ENCODE assay signal across 21 cellular contexts in the genomic region with DNA sequence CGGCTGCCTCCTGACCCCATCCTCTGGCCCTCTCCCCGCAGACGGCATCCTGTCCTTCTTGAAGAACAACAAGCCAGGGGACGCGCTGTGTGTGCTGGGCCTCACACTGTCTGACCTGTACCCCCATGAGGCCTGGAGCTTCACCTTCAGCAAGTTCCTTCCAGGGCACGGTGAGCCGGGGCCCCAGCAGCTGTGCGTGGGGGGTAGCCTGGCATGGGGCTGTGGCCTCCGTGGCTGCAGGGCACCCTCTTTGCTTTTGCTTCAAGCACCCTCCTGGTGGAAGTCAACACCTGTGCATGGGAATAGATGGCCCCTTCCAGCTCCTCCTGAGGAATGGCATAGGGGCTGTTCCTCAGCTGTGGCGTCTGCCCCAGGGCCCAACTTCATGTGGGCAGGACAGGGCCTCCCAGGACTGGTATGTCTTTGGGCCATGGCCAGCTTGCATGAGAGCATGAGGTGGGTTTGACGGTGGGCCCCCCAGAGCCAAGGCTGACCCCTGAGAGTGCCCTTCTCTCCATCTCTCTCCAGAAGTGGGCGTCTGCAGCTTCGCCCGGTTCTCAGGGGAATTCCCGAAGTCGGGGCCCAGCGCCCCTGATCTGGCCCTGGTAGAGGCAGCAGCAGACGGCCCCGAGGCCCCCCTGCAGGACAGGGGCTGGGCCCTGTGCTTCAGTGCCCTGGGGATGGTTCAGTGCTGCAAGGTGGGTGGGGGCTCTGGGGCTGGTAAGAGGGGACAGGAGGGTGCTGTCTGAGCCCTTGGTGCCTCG. TPM values are rescaled to one million over a fixed set of nuclear protein-coding genes. Genes with fewer than 3 reads are reported as not detected.
DNase-seq lines count a peak whose midpoint lies in the region; ATAC-seq and TF ChIP-seq lines count a peak whose summit lies in the region.
"Had no signal": no experiment of that assay in that cellular context is flagged by ENCODE, and none has a peak within 500 bp of the region (broad histone marks: within the 10 kb centered on the region; RNA-seq: fewer than 3 reads in every experiment).

No MANE protein-coding gene starts in this region.

- peak overlapping the region; percentile 83; the same call in 1 of the 2 replicates for H2AFZ ChIP-seq in OCI-LY7 (ENCODE audit: low read length)

- H3K36me3 Mint-ChIP-seq in naive thymus-derived CD4-positive, alpha-beta T cell = no peaks in the 10 kb centered on the region
- H3K36me3 Mint-ChIP-seq: activated naive CD4-positive, alpha-beta T cell treated with anti-CD3 and anti-CD28 coated beads, Interleukin-2, amount 50 U/mL, for 72 hours had no signal

- no TSS peak for BruUV-seq in OCI-LY7 (replicated peaks; lab: Mats Ljungman, UMichigan)

- H3K4me3 ChIP-seq in BLaER1 (no peak overlapping the region), GM12865 (ENCODE audit: low read depth, low read length) (peak overlapping the region; percentile 56), OCI-LY7 (ENCODE audit: low read depth, low read length, poor library complexity, severe bottlenecking) (peak overlapping the region; percentile 64)
- peak overlapping the region; percentile 37 for H3K4me3 ChIP-seq in naive thymus-derived CD4-positive, alpha-beta T cell (ENCODE audit: low read length)
- H3K4me3 ChIP-seq: A549, vagina had no signal

- peak overlapping the region; percentile 73; the same call in 1 of the 2 replicates for H3K9ac ChIP-seq in BLaER1

- no peaks in the 10 kb centered on the region for H4K20me1 ChIP-seq in BLaER1
- H4K20me1 ChIP-seq in OCI-LY7 (ENCODE audit: insufficient read depth, low read length) = no peaks in the 10 kb centered on the region

- peaks cover 0 to 5% (median 0%) of the 10 kb centered on the region in 11 donors for H3K9me3 Mint-ChIP-seq in naive thymus-derived CD4-positive, alpha-beta T cell
- H3K9me3 Mint-ChIP-seq: activated CD4-positive, alpha-beta T cell treated with anti-CD3 and anti-CD28 coated beads, Interleukin-2, amount 10 ng/mL, durations not matched to agents 7 days and 5 days; activated naive CD4-positive, alpha-beta T cell treated with anti-CD3 and anti-CD28 coated beads, Interleukin-2, amount 50 U/mL, for 72 hours; activated T-helper 1 cell treated with anti-CD3 and anti-CD28 coated beads, Interleukin-12 subunit alpha, Interleukin-12 subunit beta, Interleukin-2, Interleukin-4 antibody, amounts not matched to agents 30 ng/mL and 10 ng/mL and 1 ng/mL, durations not matched to agents 14 hours and 24 hours and 36 hours; H9; stimulated activated naive CD8-positive, alpha-beta T cell treated with anti-CD3 and anti-CD28 coated beads, Interleukin-15, Interleukin-2, amounts not matched to agents 100 ng/mL and 50 ng/mL, for 24 hours had no signal

- H3K27ac Mint-ChIP-seq in naive thymus-derived CD4-positive, alpha-beta T cell = no peak overlapping the region
- H3K27ac Mint-ChIP-seq: H9; stimulated activated naive CD8-positive, alpha-beta T cell treated with anti-CD3 and anti-CD28 coated beads, Interleukin-15, Interleukin-2, amounts not matched to agents 100 ng/mL and 50 ng/mL, for 24 hours had no signal

- CTCF ChIA-PET in OCI-LY7 (lab: Charles Lee; ENCODE audit: unreplicated experiment) = interaction anchor here (1.3 kb wide), 1 partner anchor 19 kb away, joined by 3 read pairs; no protein-coding TSS in a partner anchor
- CTCF ChIA-PET in naive thymus-derived CD4-positive, alpha-beta T cell (lab: Charles Lee) = interaction anchor here (1.9 to 6.0 kb wide), 4 partner anchors 9 to 258 kb away, joined by 10 to 45 read pairs (median 16); no protein-coding TSS in a partner anchor

- no peak for TF ChIP-seq CTCF in GM12865 (IDR thresholded peaks at IDR 0.05; ENCODE audit: insufficient read depth, low read depth, low read length, missing control alignments)
- no peak for TF ChIP-seq CTCF in OCI-LY7 (conservative IDR thresholded peaks at IDR 0.05; ENCODE audit: low read length)

- H3K4me1 ChIP-seq in BLaER1 (peaks cover 88% of the 10 kb centered on the region), OCI-LY7 (ENCODE audit: insufficient read depth, low read length, poor library complexity, severe bottlenecking) (peaks cover 32% of the 10 kb centered on the region)
- H3K4me1 ChIP-seq in naive thymus-derived CD4-positive, alpha-beta T cell (ENCODE audit: control insufficient read depth in 2 of 2, insufficient read depth in 2 of 2, low read length in 2 of 2) = peaks cover 21 to 33% of the 10 kb centered on the region in 2 donors
- H3K4me1 ChIP-seq: A549, breast epithelium, vagina had no signal

- peak overlapping the region; percentile 94 for H3K4me2 ChIP-seq in BLaER1
- peak overlapping the region; percentile 85 for H3K4me2 ChIP-seq in OCI-LY7 (ENCODE audit: low read length)

- intact Hi-C loops in OCI-LY7 (cut with micrococcal nuclease; ENCODE audit: unreplicated experiment) = loop anchor here (1.0 to 2.0 kb wide), 2 partner anchors 37 to 64 kb away; no protein-coding TSS in a partner anchor
- intact Hi-C loops in naive thymus-derived CD4-positive, alpha-beta T cell (cut with micrococcal nuclease) = loop anchor here (1.0 to 5.0 kb wide), 6 partner anchors 9 to 257 kb away; a partner anchor contains a TSS

- H3K27me3 ChIP-seq in BLaER1 = no peaks in the 10 kb centered on the region
- no peaks in the 10 kb centered on the region for H3K27me3 ChIP-seq in naive thymus-derived CD4-positive, alpha-beta T cell (ENCODE audit: control insufficient read depth in 2 of 2, insufficient read depth in 2 of 2, low read length in 2 of 2)
- H3K27me3 ChIP-seq: breast epithelium, vagina had no signal

- ATAC-seq in naive thymus-derived CD4-positive, alpha-beta T cell = no peak

- POLR2A ChIA-PET in OCI-LY7 (lab: Charles Lee) = interaction anchor here (0.9 to 4.3 kb wide), 3 partner anchors 9 to 198 kb away, joined by 3 to 36 read pairs (median 6); no protein-coding TSS in a partner anchor
- POLR2A ChIA-PET in naive thymus-derived CD4-positive, alpha-beta T cell (lab: Charles Lee) = interaction anchor here (1.2 to 1.3 kb wide), 2 partner anchors 10 to 12 kb away, joined by 3 to 6 read pairs; no protein-coding TSS in a partner anchor

- DNase-seq in GM12865 (ENCODE audit: low read depth) = no peak
- DNase-seq in OCI-LY7 (ENCODE audit: low spot score) = no peak
- DNase-seq in naive thymus-derived CD4-positive, alpha-beta T cell = no peak
- DNase-seq in GM19238 (ENCODE audit: insufficient read length, low spot score) = no peak
- no peak for DNase-seq in activated CD8-positive, alpha-beta memory T cell treated with anti-CD3 and anti-CD28 coated beads for 24 hours
- DNase-seq in NCI-H82 (lab: John Stamatoyannopoulos, UW) = no peak
- DNase-seq in NOMO-1 treated with dmso at 0.1 percent for 144 hours (lab: John Stamatoyannopoulos, UW; ENCODE audit: unreplicated experiment) = no peak
- DNase-seq: NCI-H226, T1000 had no signal

- peaks cover 0 to 14% (median 4%) of the 10 kb centered on the region in 5 donors for H3K27me3 Mint-ChIP-seq in naive thymus-derived CD4-positive, alpha-beta T cell

- H3K79me2 ChIP-seq in OCI-LY7 (ENCODE audit: insufficient read depth, low read depth, low read length) = no peaks in the 10 kb centered on the region

- H3K4me1 Mint-ChIP-seq in naive thymus-derived CD4-positive, alpha-beta T cell = peaks cover 9 to 29% (median 22%) of the 10 kb centered on the region in 7 donors

- H3K27ac ChIP-seq in BLaER1 (peak overlapping the region; percentile 78; the same call in 1 of the 2 replicates), OCI-LY7 (ENCODE audit: low read depth, low read length, poor library complexity, severe bottlenecking) (no peak overlapping the region)
- H3K27ac ChIP-seq in naive thymus-derived CD4-positive, alpha-beta T cell (ENCODE audit: low read depth, low read length) = no peak overlapping the region
- H3K27ac ChIP-seq: breast epithelium, thoracic aorta, vagina had no signal

- H3K36me3 ChIP-seq in BLaER1 (no peaks in the 10 kb centered on the region), OCI-LY7 (ENCODE audit: insufficient read depth, low read length) (no peaks in the 10 kb centered on the region)
- no peaks in the 10 kb centered on the region for H3K36me3 ChIP-seq in naive thymus-derived CD4-positive, alpha-beta T cell (ENCODE audit: control insufficient read depth in 2 of 3, insufficient read depth in 3 of 3, low read length in 3 of 3)
- H3K36me3 ChIP-seq: breast epithelium, thoracic aorta, vagina had no signal

- H3K9me2 ChIP-seq in OCI-LY7 (ENCODE audit: insufficient read depth, low read length) = no peaks in the 10 kb centered on the region

- peak overlapping the region in 1 of 10 donors; percentile 60 for H3K4me3 Mint-ChIP-seq in naive thymus-derived CD4-positive, alpha-beta T cell
- H3K4me3 Mint-ChIP-seq: H9 had no signal

- H3K9me3 ChIP-seq in BLaER1 (no peaks in the 10 kb centered on the region; the same call in 1 of the 2 replicates), OCI-LY7 (ENCODE audit: low read length) (no peaks in the 10 kb centered on the region)
- no peaks in the 10 kb centered on the region for H3K9me3 ChIP-seq in naive thymus-derived CD4-positive, alpha-beta T cell (ENCODE audit: control insufficient read depth in 2 of 3, low read length in 3 of 3)
- H3K9me3 ChIP-seq: A549, breast epithelium, thoracic aorta, vagina had no signal

RNA-seq across cellular contexts. Expression of a gene that starts 20.7 kb away (rescaled TPM):
- 1.4 and 1.7 TPM in 2 replicates for total RNA-seq in OCI-LY7 (2014; rRNA removed; shearing (Covaris generic))
- total RNA-seq in OCI-LY7 (2022) = 2.7 and 2.9 TPM in 2 replicates
- 1 to 10 TPM in 1 of 5 experiments, under 1 TPM in 4; 0.07 to 2.4 (median 0.80) TPM for total RNA-seq in naive thymus-derived CD4-positive, alpha-beta T cell
- polyA plus RNA-seq in naive thymus-derived CD4-positive, alpha-beta T cell = under 1 TPM; 0.07 to 0.13 TPM
- total RNA-seq: MCF 10A, pulmonary artery endothelial cell had no signal
